Comparison of ENCODE assay signal across 8 cellular contexts in the genomic region with DNA sequence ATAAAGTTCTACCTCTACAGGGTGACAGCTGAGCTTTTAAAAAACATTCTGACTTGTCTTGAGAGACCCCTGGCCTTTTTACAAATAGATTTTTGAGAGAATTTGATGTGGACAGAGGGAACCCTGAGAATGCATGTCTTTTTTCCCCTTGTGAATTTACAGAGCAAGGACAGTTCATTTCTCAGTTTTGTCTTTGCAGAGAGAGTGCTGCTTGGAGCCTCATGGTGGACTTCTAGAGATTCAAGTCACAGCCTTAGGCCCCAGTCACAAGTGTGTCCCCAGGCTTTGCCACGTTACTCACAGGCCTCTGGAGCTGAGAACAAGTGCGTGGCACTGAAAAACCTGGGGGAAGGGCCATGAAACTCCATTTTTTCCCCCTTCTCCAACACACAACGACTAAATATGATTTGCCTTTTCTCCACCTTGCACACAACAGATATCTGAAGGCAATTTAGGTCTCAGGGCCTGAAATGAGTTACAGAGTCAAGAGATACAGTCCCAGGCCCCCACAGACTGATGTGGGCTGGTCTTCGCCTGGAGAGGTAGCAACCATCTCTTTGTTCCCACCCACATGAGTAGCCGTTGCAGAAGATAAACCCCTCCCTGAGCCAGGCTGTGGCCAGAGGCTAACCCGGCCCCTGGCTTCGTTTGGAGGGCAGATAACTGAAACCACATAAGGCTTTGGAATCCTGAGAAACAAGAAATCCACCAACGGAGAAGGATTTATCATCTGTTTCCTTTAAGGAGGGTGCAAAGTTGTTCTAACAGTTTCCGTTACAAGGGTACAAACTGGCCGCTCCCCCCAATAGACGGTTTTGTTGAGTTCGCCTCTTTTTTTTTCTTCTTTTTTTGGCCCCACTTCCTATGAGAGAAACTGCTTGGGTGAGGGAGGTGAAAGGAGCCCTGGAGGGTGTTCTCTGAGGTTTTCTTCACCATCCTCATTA. TPM values are rescaled to one million over a fixed set of nuclear protein-coding genes. Genes with fewer than 3 reads are reported as not detected.
A peak's percentile ranks its signal among the peaks of the same experiment; 100 is the strongest.
DNase-seq lines count a peak whose midpoint lies in the region; ATAC-seq and TF ChIP-seq lines count a peak whose summit lies in the region.

No MANE protein-coding gene starts in this region.

- no peaks in the 10 kb centered on the region for H3K27me3 Mint-ChIP-seq in activated T-cell treated with anti-CD3 and anti-CD28 coated beads, Interleukin-2, amount 50 U/mL, for 72 hours (ENCODE audit: low read depth)
- H3K27me3 Mint-ChIP-seq in nephron (ENCODE audit: low read depth): peaks cover 7% of the 10 kb centered on the region

- TF ChIP-seq CTCF in AG09309 (IDR thresholded peaks at IDR 0.05; ENCODE audit: control insufficient read depth, insufficient read depth, low read depth, low read length, missing control alignments) (no peak), nephron (IDR thresholded peaks at IDR 0.05; ENCODE audit: unreplicated experiment in 3 of 3) (no peak)

- peak; percentile 19 for ATAC-seq in GM18498 (IDR thresholded peaks at IDR 0.05; ENCODE audit: unreplicated experiment)
- ATAC-seq in activated T-cell treated with anti-CD3 and anti-CD28 coated beads, Interleukin-2, amount 50 U/mL, for 72 hours (replicated peaks in 1 of 2): peak; percentile 7 to 8
- no peak for ATAC-seq in GM21717 (IDR thresholded peaks at IDR 0.05; ENCODE audit: unreplicated experiment)
- no peak for ATAC-seq in GM19397 (IDR thresholded peaks at IDR 0.05; ENCODE audit: unreplicated experiment)

- H3K4me3 ChIP-seq in AG09309 (ENCODE audit: control insufficient read depth, low read depth, low read length): peak overlapping the region; percentile 75

- peak overlapping the region; percentile 100 for H3K27ac Mint-ChIP-seq in activated T-cell treated with anti-CD3 and anti-CD28 coated beads, Interleukin-2, amount 50 U/mL, for 72 hours
- H3K27ac Mint-ChIP-seq in nephron: peak overlapping the region; percentile 98 to 100 (median 100)

- no peaks in the 10 kb centered on the region for H3K9me3 Mint-ChIP-seq in activated T-cell treated with anti-CD3 and anti-CD28 coated beads, Interleukin-2, amount 50 U/mL, for 72 hours
- no peaks in the 10 kb centered on the region for H3K9me3 Mint-ChIP-seq in nephron

- H3K4me1 Mint-ChIP-seq in activated T-cell treated with anti-CD3 and anti-CD28 coated beads, Interleukin-2, amount 50 U/mL, for 72 hours (ENCODE audit: low read depth): peaks cover 84% of the 10 kb centered on the region
- H3K4me1 Mint-ChIP-seq in nephron: peaks cover 67% of the 10 kb centered on the region

- peaks cover 1 to 5% of the 10 kb centered on the region in 2 donors for H3K36me3 Mint-ChIP-seq in activated T-cell treated with anti-CD3 and anti-CD28 coated beads, Interleukin-2, amount 50 U/mL, for 72 hours (ENCODE audit: insufficient read depth in 2 of 2)
- peaks cover 17% of the 10 kb centered on the region for H3K36me3 Mint-ChIP-seq in nephron (ENCODE audit: low read depth)

- peak; percentile 68 for DNase-seq in AG09309 (ENCODE audit: low read depth)
- peak; percentile 63 for DNase-seq in NCI-H510A treated with DMSO at 0.1 percent for 48 hours (lab: John Stamatoyannopoulos, UW)
- DNase-seq in activated T-cell treated with anti-CD3 and anti-CD28 coated beads, Interleukin-2, amount 50 U/mL, for 72 hours: peak; percentile 46 to 55
- peak; percentile 80 for DNase-seq in fibroblast of the conjunctiva (ENCODE audit: low read depth)

- peak overlapping the region; percentile 93 to 98 for H3K4me3 Mint-ChIP-seq in activated T-cell treated with anti-CD3 and anti-CD28 coated beads, Interleukin-2, amount 50 U/mL, for 72 hours
- peak overlapping the region; percentile 98 to 99 (median 99) for H3K4me3 Mint-ChIP-seq in nephron

RNA-seq across cellular contexts. Expression of a gene that starts 1.0 kb away (rescaled TPM):
- 10 to 100 TPM; 19.4 to 20.0 TPM for total RNA-seq in activated T-cell treated with anti-CD3 and anti-CD28 coated beads, Interleukin-2, amount 50 U/mL, for 72 hours

RNA-seq across cellular contexts. Expression of a gene that starts 39.8 kb away (rescaled TPM):
- 10 to 100 TPM; 64.4 to 80.2 TPM for total RNA-seq in activated T-cell treated with anti-CD3 and anti-CD28 coated beads, Interleukin-2, amount 50 U/mL, for 72 hours

Comparison
In these comparisons a context has a peak if more than half of its experiments do, and no peak if none do; other contexts are left out.
1. ATAC-seq: peak in GM18498 (single experiment) and activated T-cell treated with anti-CD3 and anti-CD28 coated beads, Interleukin-2, amount 50 U/mL, for 72 hours (2 of 2); none in GM21717 (single experiment) and GM19397 (single experiment).
2. Peak in every context shown above with its lines, with median percentiles within 50 percentile points of each other: DNase-seq.